ENCODE assay signal across 10 cellular contexts in the genomic region with DNA sequence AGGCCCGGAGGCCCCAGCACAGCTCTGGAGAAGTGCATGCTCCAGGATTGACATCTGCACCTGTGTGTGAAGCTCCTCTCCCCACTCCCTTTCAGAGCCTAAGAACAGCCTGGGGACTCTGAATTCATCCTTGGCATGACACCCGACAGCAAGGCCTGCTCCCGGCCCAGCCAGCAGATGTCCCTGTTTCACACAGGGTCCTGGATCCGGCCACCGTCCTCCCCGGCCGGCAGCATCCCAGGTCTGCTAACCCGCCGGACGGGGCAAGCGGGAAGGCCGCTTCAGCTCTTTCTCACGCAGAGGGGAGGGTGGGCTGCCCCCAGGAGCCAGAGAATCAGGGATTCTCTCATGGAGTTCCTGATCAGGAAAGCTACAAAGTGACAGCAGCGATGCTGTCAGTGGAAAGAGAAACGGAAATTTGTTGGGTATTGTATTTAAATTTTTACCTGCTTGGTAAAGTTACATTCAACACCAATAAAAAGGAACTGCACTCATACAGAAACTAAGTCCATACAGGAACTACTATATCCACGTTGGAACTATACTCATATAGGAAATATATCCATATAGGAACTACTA.
DNase-seq lines count a peak whose midpoint lies in the region; TF ChIP-seq lines count a peak whose summit lies in the region.
"Had no signal": no experiment of that assay in that cellular context is flagged by ENCODE, and none has a peak within 500 bp of the region (broad histone marks: within the 10 kb centered on the region; RNA-seq: fewer than 3 reads in every experiment).

No MANE protein-coding gene starts in this region.

- no peaks in the 10 kb centered on the region for H3K9me3 ChIP-seq in PC-9 (ENCODE audit: insufficient read depth, low read depth)
- H3K9me3 ChIP-seq in testis, result no peaks in the 10 kb centered on the region
- H3K9me3 ChIP-seq: suprapubic skin had no signal

- H3K27ac ChIP-seq in PC-9 (no peak overlapping the region), testis (no peak overlapping the region)
- H3K27ac ChIP-seq: suprapubic skin had no signal

- H3K4me1 ChIP-seq in PC-9 (replicated peaks; ENCODE audit: insufficient read depth) (no peaks in the 10 kb centered on the region), testis (no peaks in the 10 kb centered on the region)
- H3K4me1 ChIP-seq: suprapubic skin had no signal

- peak; percentile 40 for DNase-seq in activated CD4-positive, alpha-beta T cell treated with anti-CD3 and anti-CD28 coated beads, Interleukin-2, amount 10 ng/mL, durations not matched to agents 24 days and 14 days
- no peak for DNase-seq in activated CD4-positive, alpha-beta T cell treated with anti-CD3 and anti-CD28 coated beads, Interleukin-2, amount 50 U/mL, for 1 hour
- DNase-seq in PC-9, result peak in 1 of 2 experiments; percentile 40
- peak; percentile 1 for DNase-seq in fibroblast of pulmonary artery (ENCODE audit: low read depth)
- peak; percentile 68 for DNase-seq in testis
- no peak for DNase-seq in activated naive CD4-positive, alpha-beta T cell treated with Interleukin-2 at 50 U/mL for 16 hours
- no peak for DNase-seq in NCI-H226
- no peak for DNase-seq in stimulated activated naive CD4-positive, alpha-beta T cell treated with Interleukin-2 at 50 U/mL for 16 hours (lab: John Stamatoyannopoulos, UW)
- DNase-seq: CD4-positive, alpha-beta memory T cell had no signal

- WGBS in testis, 2 donors, result 45 to 49% methylated on average over 13 to 16 of the region's 16 CpGs

- BruUV-seq in PC-9 (replicated peaks; lab: Mats Ljungman, UMichigan), result no TSS peak

- no peaks in the 10 kb centered on the region for H3K4me1 Mint-ChIP-seq in activated CD4-positive, alpha-beta T cell treated with anti-CD3 and anti-CD28 coated beads, Interleukin-2, amount 10 ng/mL, durations not matched to agents 24 days and 14 days
- H3K4me1 Mint-ChIP-seq: CD4-positive, alpha-beta memory T cell had no signal

- no peak overlapping the region for H3K4me3 ChIP-seq in PC-9
- H3K4me3 ChIP-seq in fibroblast of pulmonary artery (replicated peaks; ENCODE audit: low read depth, low read length), result no peak overlapping the region
- no peak overlapping the region for H3K4me3 ChIP-seq in testis
- H3K4me3 ChIP-seq: suprapubic skin had no signal

- H3K4me3 Mint-ChIP-seq in activated CD4-positive, alpha-beta T cell treated with anti-CD3 and anti-CD28 coated beads, Interleukin-2, amount 10 ng/mL, durations not matched to agents 24 days and 14 days, result no peak overlapping the region
- H3K4me3 Mint-ChIP-seq: CD4-positive, alpha-beta memory T cell had no signal

- H3K36me3 Mint-ChIP-seq in activated CD4-positive, alpha-beta T cell treated with anti-CD3 and anti-CD28 coated beads, Interleukin-2, amount 10 ng/mL, durations not matched to agents 24 days and 14 days (ENCODE audit: low read depth), result no peaks in the 10 kb centered on the region
- H3K36me3 Mint-ChIP-seq: CD4-positive, alpha-beta memory T cell had no signal

- TF ChIP-seq POLR2A in testis (IDR thresholded peaks at IDR 0.05), result no peak

- POLR2A ChIA-PET in PC-9 (lab: Charles Lee; ENCODE audit: unreplicated experiment), result no interaction called here

- peaks cover 94% of the 10 kb centered on the region for H3K27me3 ChIP-seq in PC-9 (ENCODE audit: insufficient read depth, low read depth)
- H3K27me3 ChIP-seq in testis, result no peaks in the 10 kb centered on the region
- H3K27me3 ChIP-seq: suprapubic skin had no signal

- no peaks in the 10 kb centered on the region for H3K79me2 ChIP-seq in PC-9 (ENCODE audit: low read depth)

- no peaks in the 10 kb centered on the region for H3K9me3 Mint-ChIP-seq in activated CD4-positive, alpha-beta T cell treated with anti-CD3 and anti-CD28 coated beads, Interleukin-2, amount 10 ng/mL, durations not matched to agents 24 days and 14 days
- H3K9me3 Mint-ChIP-seq: CD4-positive, alpha-beta memory T cell had no signal

- no peaks in the 10 kb centered on the region for H4K20me1 ChIP-seq in PC-9 (ENCODE audit: insufficient read depth)

- CTCF ChIA-PET in PC-9 (lab: Charles Lee), result no interaction called here

- no peaks in the 10 kb centered on the region for H3F3A ChIP-seq in PC-9 (ENCODE audit: insufficient read depth, low read depth)

- H3K36me3 ChIP-seq in PC-9 (ENCODE audit: low read depth), result no peaks in the 10 kb centered on the region
- no peaks in the 10 kb centered on the region for H3K36me3 ChIP-seq in testis (ENCODE audit: low read depth, missing control alignments)
- H3K36me3 ChIP-seq: suprapubic skin had no signal

- no peaks in the 10 kb centered on the region for H3K9me2 ChIP-seq in PC-9 (ENCODE audit: insufficient read depth)

- H2AFZ ChIP-seq in PC-9, result no peak overlapping the region

- intact Hi-C loops in activated CD4-positive, alpha-beta T cell treated with anti-CD3 and anti-CD28 coated beads, Interleukin-2, amount 10 ng/mL, durations not matched to agents 24 days and 14 days (cut with micrococcal nuclease), result no loop called here
- intact Hi-C loops in PC-9 (cut with micrococcal nuclease; ENCODE audit: unreplicated experiment), result no loop called here
- intact Hi-C loops in testis (cut with DNase I; ENCODE audit: low total_unique reads), result no loop called here

- H3K4me2 ChIP-seq in PC-9, result no peak overlapping the region

- H3K27me3 Mint-ChIP-seq in activated CD4-positive, alpha-beta T cell treated with anti-CD3 and anti-CD28 coated beads, Interleukin-2, amount 10 ng/mL, durations not matched to agents 24 days and 14 days, result no peaks in the 10 kb centered on the region

- peak; percentile 58; the same call in 1 of the 2 replicates for TF ChIP-seq CTCF in PC-9 (conservative IDR thresholded peaks at IDR 0.05)
- TF ChIP-seq CTCF in fibroblast of pulmonary artery (IDR thresholded peaks at IDR 0.05; ENCODE audit: low read length, missing control alignments), result peak; percentile 8
- peak in 1 of 3 experiments; percentile 8 for TF ChIP-seq CTCF in testis (IDR thresholded peaks at IDR 0.05)

- no peak overlapping the region for H3K27ac Mint-ChIP-seq in activated CD4-positive, alpha-beta T cell treated with anti-CD3 and anti-CD28 coated beads, Interleukin-2, amount 10 ng/mL, durations not matched to agents 24 days and 14 days
- H3K27ac Mint-ChIP-seq: CD4-positive, alpha-beta memory T cell had no signal

Comparison
In these comparisons a context has a peak if more than half of its experiments do, and no peak if none do; other contexts are left out.
1. DNase-seq: peak in activated CD4-positive, alpha-beta T cell treated with anti-CD3 and anti-CD28 coated beads, Interleukin-2, amount 10 ng/mL, durations not matched to agents 24 days and 14 days (single experiment), fibroblast of pulmonary artery (single experiment) and testis (single experiment); none in activated CD4-positive, alpha-beta T cell treated with anti-CD3 and anti-CD28 coated beads, Interleukin-2, amount 50 U/mL, for 1 hour (single experiment), activated naive CD4-positive, alpha-beta T cell treated with Interleukin-2 at 50 U/mL for 16 hours (single experiment), NCI-H226 (single experiment) and stimulated activated naive CD4-positive, alpha-beta T cell treated with Interleukin-2 at 50 U/mL for 16 hours (single experiment).